18 cellular contexts compared by ENCODE assay signal in genomic region chr7:91249506-91250233, GRCh38. TPM values are rescaled to one million over a fixed set of nuclear protein-coding genes. Genes with fewer than 3 reads are reported as not detected.
DNase-seq lines count a peak whose midpoint lies in the region; ATAC-seq and TF ChIP-seq lines count a peak whose summit lies in the region.
"Had no signal": no experiment of that assay in that cellular context is flagged by ENCODE, and none has a peak within 500 bp of the region (broad histone marks: within the 10 kb centered on the region; RNA-seq: fewer than 3 reads in every experiment).

No MANE protein-coding gene starts in this region.

- TF ChIP-seq EP300 in Ishikawa (IDR thresholded peaks at IDR 0.05; ENCODE audit: borderline replicate concordance), result no peak

- H3K36me3 ChIP-seq in left lung, result no peaks in the 10 kb centered on the region
- H3K36me3 ChIP-seq: ascending aorta, neutrophil had no signal

- no peak overlapping the region for H3K4me3 ChIP-seq in choroid plexus epithelial cell (ENCODE audit: low read depth, low read length)
- no peak overlapping the region for H3K4me3 ChIP-seq in left lung
- H3K4me3 ChIP-seq: ascending aorta had no signal

- H3K36me3 Mint-ChIP-seq in activated T-cell treated with anti-CD3 and anti-CD28 coated beads, Interleukin-2, amount 50 U/mL, for 4 hours (ENCODE audit: insufficient read depth), result no peaks in the 10 kb centered on the region

- TF ChIP-seq CTCF in choroid plexus epithelial cell (conservative IDR thresholded peaks at IDR 0.05; ENCODE audit: low read depth, low read length), result no peak
- TF ChIP-seq CTCF in left lung (IDR thresholded peaks at IDR 0.05), result no peak

- H3K27me3 ChIP-seq in left lung, result no peaks in the 10 kb centered on the region
- H3K27me3 ChIP-seq: ascending aorta, neutrophil had no signal

- H3K9me3 ChIP-seq in left lung, result no peaks in the 10 kb centered on the region
- H3K9me3 ChIP-seq: neutrophil had no signal

- H3K27ac ChIP-seq in left lung, result no peak overlapping the region
- H3K27ac ChIP-seq: ascending aorta, neutrophil had no signal

- TF ChIP-seq RAD21 in Ishikawa (IDR thresholded peaks at IDR 0.05; ENCODE audit: low read depth), result no peak

- H3K4me1 ChIP-seq in left lung, result peaks cover 0 to 4% of the 10 kb centered on the region in 2 donors
- H3K4me1 ChIP-seq: ascending aorta had no signal

- intact Hi-C loops in left lung (cut with DNase I), result no loop called here

- H3K4me1 Mint-ChIP-seq in activated T-cell treated with anti-CD3 and anti-CD28 coated beads, Interleukin-2, amount 50 U/mL, for 4 hours (ENCODE audit: low read depth), result no peaks in the 10 kb centered on the region
- H3K4me1 Mint-ChIP-seq: activated CD4-positive, alpha-beta T cell treated with anti-CD3 and anti-CD28 coated beads, Interleukin-2, amount 10 ng/mL, durations not matched to agents 7 days and 5 days had no signal

- no peaks in the 10 kb centered on the region for H3K9me3 Mint-ChIP-seq in activated T-cell treated with anti-CD3 and anti-CD28 coated beads, Interleukin-2, amount 50 U/mL, for 4 hours
- H3K9me3 Mint-ChIP-seq: T-helper 2 cell treated with Interferon-gamma antibody and Interleukin-4, amounts not matched to agents 5 μg/mL and 100 μg/mL, for 36 hours had no signal

- peak; percentile 83 for DNase-seq in AG08395 (ENCODE audit: low spot score)
- peak; percentile 73 for DNase-seq in choroid plexus epithelial cell (ENCODE audit: low read depth)
- no peak for DNase-seq in left lung
- no peak for DNase-seq in SW480 (ENCODE audit: low spot score)
- DNase-seq in NOMO-1 (lab: John Stamatoyannopoulos, UW; ENCODE audit: unreplicated experiment in 2 of 2), result no peak
- DNase-seq in activated T-cell treated with anti-CD3 and anti-CD28 coated beads, Interleukin-2, amount 50 U/mL, for 4 hours, result no peak
- DNase-seq: activated CD4-positive, alpha-beta T cell treated with anti-CD3 and anti-CD28 coated beads, Interleukin-2, amount 10 ng/mL, durations not matched to agents 7 days and 5 days; NCI-H1105 treated with DMSO at 0.1 percent for 48 hours; NCI-H446 treated with DMSO at 0.1 percent for 48 hours; RPMI8226; small intestine; substantia nigra had no signal

- no peaks in the 10 kb centered on the region for H3K27me3 Mint-ChIP-seq in activated T-cell treated with anti-CD3 and anti-CD28 coated beads, Interleukin-2, amount 50 U/mL, for 4 hours (ENCODE audit: low read depth)
- H3K27me3 Mint-ChIP-seq: activated CD4-positive, alpha-beta T cell treated with anti-CD3 and anti-CD28 coated beads, Interleukin-2, amount 10 ng/mL, durations not matched to agents 7 days and 5 days had no signal

- ATAC-seq in left lung (peak; percentile 92), GM19455 (IDR thresholded peaks at IDR 0.05; ENCODE audit: unreplicated experiment) (no peak)
- no peak for ATAC-seq in activated T-cell treated with anti-CD3 and anti-CD28 coated beads, Interleukin-2, amount 50 U/mL, for 4 hours
- ATAC-seq: HepG2 had no signal

- H3K4me3 Mint-ChIP-seq in activated T-cell treated with anti-CD3 and anti-CD28 coated beads, Interleukin-2, amount 50 U/mL, for 4 hours, result no peak overlapping the region
- H3K4me3 Mint-ChIP-seq: activated CD4-positive, alpha-beta T cell treated with anti-CD3 and anti-CD28 coated beads, Interleukin-2, amount 10 ng/mL, durations not matched to agents 7 days and 5 days; T-helper 2 cell treated with Interferon-gamma antibody and Interleukin-4, amounts not matched to agents 5 μg/mL and 100 μg/mL, for 36 hours had no signal

TF ChIP-seq in Ishikawa, 13 proteins besides CTCF, POLR2A, EP300 and RAD21:
- TF ChIP-seq CEBPB (IDR thresholded peaks at IDR 0.05) (0 out of 2 replicates have a peak, but pooled peaks have one; percentile 6), ZBTB7A (IDR thresholded peaks at IDR 0.05; ENCODE audit: low read depth) (no peak)

RNA-seq across cellular contexts. Expression of gene FZD1, which starts 14.6 kb away (rescaled TPM):
- total RNA-seq in left lung, result 10 to 100 TPM; 15.5 to 20.0 TPM
- total RNA-seq in activated T-cell treated with anti-CD3 and anti-CD28 coated beads, Interleukin-2, amount 50 U/mL, for 4 hours, result under 1 TPM; 0.22 to 0.56 (median 0.26) TPM

Comparison
In these comparisons a context has a peak if more than half of its experiments do, and no peak if none do; other contexts are left out.
1. DNase-seq: peak in AG08395 (single experiment) and choroid plexus epithelial cell (single experiment); none in left lung (0 of 2), SW480 (single experiment), NOMO-1 (0 of 2) and activated T-cell treated with anti-CD3 and anti-CD28 coated beads, Interleukin-2, amount 50 U/mL, for 4 hours (single experiment).
2. RNA of gene FZD1, which starts 14.6 kb away (total RNA-seq): 15.5 to 20.0 TPM in left lung; 0.22 to 0.56 TPM in activated T-cell treated with anti-CD3 and anti-CD28 coated beads, Interleukin-2, amount 50 U/mL, for 4 hours; every median in the first group is over 10 times any median in the second.